In the genomic region with DNA sequence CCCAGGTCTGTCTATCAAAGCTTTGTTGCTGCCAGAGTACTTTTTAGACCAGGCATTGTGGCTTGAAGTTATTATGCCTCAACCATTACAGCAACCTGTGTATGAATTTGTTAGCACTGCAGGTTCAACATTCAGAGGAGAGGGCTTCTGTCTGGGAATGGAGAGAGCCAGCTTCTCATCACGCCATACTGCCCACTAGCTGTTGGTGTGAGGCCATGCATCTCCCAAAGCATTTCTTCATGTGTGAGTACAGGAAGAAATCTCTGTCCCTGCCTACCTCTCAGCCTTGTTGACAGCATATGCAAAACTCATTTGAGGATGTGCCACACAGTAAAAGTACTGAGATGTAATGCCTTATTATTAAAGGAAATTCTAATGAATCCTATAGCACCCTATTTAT, we compare ENCODE assay signal across 11 cellular contexts.
DNase-seq lines count a peak whose midpoint lies in the region; ATAC-seq and TF ChIP-seq lines count a peak whose summit lies in the region.
"Had no signal": no experiment of that assay in that cellular context is flagged by ENCODE, and none has a peak within 500 bp of the region (broad histone marks: within the 10 kb centered on the region; RNA-seq: fewer than 3 reads in every experiment).

No MANE protein-coding gene starts in this region.

- no peak overlapping the region for H3K27ac ChIP-seq in A673 (ENCODE audit: low read depth, low read length, poor library complexity, severe bottlenecking)
- no peak overlapping the region for H3K27ac ChIP-seq in OCI-LY7 (ENCODE audit: low read depth, low read length, poor library complexity, severe bottlenecking)

- H3K4me2 ChIP-seq in OCI-LY7 (ENCODE audit: low read length), result no peak overlapping the region

- H3K79me2 ChIP-seq in OCI-LY7 (ENCODE audit: insufficient read depth, low read depth, low read length), result no peaks in the 10 kb centered on the region

- H3K36me3 ChIP-seq in A673 (ENCODE audit: insufficient read depth, low read length, poor library complexity, severe bottlenecking), result no peaks in the 10 kb centered on the region
- H3K36me3 ChIP-seq in GM06990 (ENCODE audit: control insufficient read depth, insufficient read depth, low read length), result no peaks in the 10 kb centered on the region
- no peaks in the 10 kb centered on the region for H3K36me3 ChIP-seq in OCI-LY7 (ENCODE audit: insufficient read depth, low read length)

- H3K9me3 ChIP-seq in A673 (ENCODE audit: low read depth, low read length, poor library complexity, severe bottlenecking) (no peaks in the 10 kb centered on the region), OCI-LY7 (ENCODE audit: low read length) (no peaks in the 10 kb centered on the region)

- H2AFZ ChIP-seq in OCI-LY7 (ENCODE audit: low read length), result no peak overlapping the region

- H3K4me3 ChIP-seq in A673 (ENCODE audit: low read depth, low read length, poor library complexity, severe bottlenecking), result no peak overlapping the region
- no peak overlapping the region for H3K4me3 ChIP-seq in GM06990 (replicated peaks; ENCODE audit: low read depth, low read length)
- no peak overlapping the region for H3K4me3 ChIP-seq in OCI-LY7 (ENCODE audit: low read depth, low read length, poor library complexity, severe bottlenecking)
- no peak overlapping the region for H3K4me3 ChIP-seq in fibroblast of villous mesenchyme (ENCODE audit: low read depth, low read length)

- peak; percentile 3 for DNase-seq in A673 (ENCODE audit: low spot score)
- DNase-seq in GM06990 (ENCODE audit: extremely low read depth, insufficient read length), result no peak
- peak; percentile 15 for DNase-seq in OCI-LY7 (ENCODE audit: low spot score)
- no peak for DNase-seq in fibroblast of villous mesenchyme (ENCODE audit: low read depth)
- no peak for DNase-seq in OCI-M2 (lab: John Stamatoyannopoulos, UW; ENCODE audit: unreplicated experiment)
- DNase-seq in germinal center (ENCODE audit: low spot score), result no peak
- DNase-seq: naive B cell; NCI-H748 treated with DMSO at 0.1 percent for 48 hours; stimulated activated CD4-positive, alpha-beta T cell treated with anti-CD3 and anti-CD28 coated beads, Interleukin-2, amount 100 ng/mL, for 24 hours had no signal

- BruUV-seq in A673 (replicated peaks; lab: Mats Ljungman, UMichigan) (no TSS peak), OCI-LY7 (replicated peaks; lab: Mats Ljungman, UMichigan) (no TSS peak)

- no peaks in the 10 kb centered on the region for H3K4me1 ChIP-seq in A673 (ENCODE audit: insufficient read depth, low read length, poor library complexity, severe bottlenecking)
- H3K4me1 ChIP-seq in OCI-LY7 (ENCODE audit: insufficient read depth, low read length, poor library complexity, severe bottlenecking), result peaks cover 15% of the 10 kb centered on the region

- CTCF ChIA-PET in A673 (lab: Charles Lee) (no interaction called here), OCI-LY7 (lab: Charles Lee; ENCODE audit: unreplicated experiment) (no interaction called here)

- TF ChIP-seq CTCF in A673 (conservative IDR thresholded peaks at IDR 0.05; ENCODE audit: low read depth, low read length) (peak; percentile 33), GM06990 (IDR thresholded peaks at IDR 0.05; ENCODE audit: insufficient read depth, low read length, poor library complexity, severe bottlenecking) (peak; percentile 17), OCI-LY7 (conservative IDR thresholded peaks at IDR 0.05; ENCODE audit: low read length) (peak; percentile 55), fibroblast of villous mesenchyme (IDR thresholded peaks at IDR 0.05; ENCODE audit: insufficient read depth, low read depth, low read length) (peak; percentile 42)

- no peaks in the 10 kb centered on the region for H4K20me1 ChIP-seq in OCI-LY7 (ENCODE audit: insufficient read depth, low read length)

- intact Hi-C loops in A673 (cut with micrococcal nuclease; ENCODE audit: unreplicated experiment), result no loop called here
- intact Hi-C loops in OCI-LY7 (cut with micrococcal nuclease; ENCODE audit: unreplicated experiment), result no loop called here

- H3K9me2 ChIP-seq in OCI-LY7 (ENCODE audit: insufficient read depth, low read length), result no peaks in the 10 kb centered on the region

- POLR2A ChIA-PET in A673 (lab: Charles Lee; ENCODE audit: low non-redundant PET) (no interaction called here), OCI-LY7 (lab: Charles Lee) (interaction anchor here (0.6 to 0.9 kb wide), 2 partner anchors 19 to 121 kb away, joined by 3 read pairs; no protein-coding TSS in a partner anchor)

- H3K27me3 ChIP-seq in A673 (replicated peaks; ENCODE audit: insufficient read depth, low read depth, low read length, poor library complexity), result peaks cover 8% of the 10 kb centered on the region
- no peaks in the 10 kb centered on the region for H3K27me3 ChIP-seq in GM06990 (replicated peaks; ENCODE audit: control insufficient read depth, insufficient read depth, low read length)

- no peak for ATAC-seq in GM19328 (IDR thresholded peaks at IDR 0.05; ENCODE audit: unreplicated experiment)
- ATAC-seq in HG03139 (IDR thresholded peaks at IDR 0.05; ENCODE audit: unreplicated experiment), result no peak

Comparison
In these comparisons a context has a peak if more than half of its experiments do, and no peak if none do; other contexts are left out.
1. DNase-seq: peak in A673 (single experiment) and OCI-LY7 (single experiment); none in GM06990 (single experiment), fibroblast of villous mesenchyme (single experiment), OCI-M2 (single experiment) and germinal center (single experiment).
2. Peak in every context shown above with its lines, with median percentiles within 50 percentile points of each other: CTCF ChIP-seq.